24 cellular contexts compared by ENCODE assay signal in the genomic region with DNA sequence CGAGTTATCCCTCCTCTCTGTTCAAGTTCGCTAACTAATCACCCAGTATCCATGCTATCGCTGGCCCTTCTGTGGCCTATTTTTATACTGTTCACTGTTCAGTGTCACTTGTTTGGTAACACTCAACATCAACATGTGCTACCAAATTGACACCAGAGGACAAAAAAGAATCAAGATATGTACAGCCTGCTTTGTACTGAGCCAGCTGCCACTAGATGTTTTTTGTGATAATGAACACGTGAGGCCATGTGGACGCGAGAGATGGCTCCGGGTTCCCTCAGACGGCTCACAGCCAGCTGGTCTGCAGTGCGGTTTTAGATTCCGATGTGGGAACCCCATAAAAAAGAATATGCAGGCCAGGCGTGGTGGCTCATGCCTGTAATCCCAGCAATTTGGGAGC. TPM values are rescaled to one million over a fixed set of nuclear protein-coding genes. Genes with fewer than 3 reads are reported as not detected.
A peak's percentile ranks its signal among the peaks of the same experiment; 100 is the strongest.
DNase-seq lines count a peak whose midpoint lies in the region; ATAC-seq, FAIRE-seq and TF ChIP-seq lines count a peak whose summit lies in the region.
"Had no signal": no experiment of that assay in that cellular context is flagged by ENCODE, and none has a peak within 500 bp of the region (broad histone marks: within the 10 kb centered on the region; RNA-seq: fewer than 3 reads in every experiment).

No MANE protein-coding gene starts in this region.

- BruUV-seq in Caco-2 (replicated peaks; lab: Mats Ljungman, UMichigan), result no TSS peak

- no peak overlapping the region for H3K4me3 Mint-ChIP-seq in Caco-2 (ENCODE audit: unreplicated experiment)
- H3K4me3 Mint-ChIP-seq: CD14-positive monocyte; stimulated activated naive B cell treated with anti-CD40 and anti-IgM and Interleukin-4, amounts not matched to agents 10 μg/mL and 1 μg/mL and 100 μg/mL, for 72 hours had no signal

- H3K36me3 ChIP-seq in sigmoid colon, result peaks cover 0 to 7% (median 3%) of the 10 kb centered on the region in 4 donors
- no peaks in the 10 kb centered on the region for H3K36me3 ChIP-seq in kidney (ENCODE audit: control insufficient read depth in 1 of 2, insufficient read depth in 2 of 2, low read length in 2 of 2)
- H3K36me3 ChIP-seq in Caco-2 (ENCODE audit: control insufficient read depth, insufficient read depth, low read length), result no peaks in the 10 kb centered on the region
- H3K36me3 ChIP-seq: Peyer's patch, right lobe of liver had no signal

- DNase-seq in AG04450 (ENCODE audit: low read depth, low spot score) (no peak), SK-N-DZ (ENCODE audit: low spot score) (peak; percentile 44), left cardiac atrium (peak; percentile 29), sigmoid colon (no peak), kidney (no peak), dorsolateral prefrontal cortex (no peak), Caco-2 (no peak)
- DNase-seq in stimulated activated CD4-positive, alpha-beta T cell treated with anti-CD3 and anti-CD28 coated beads, Interleukin-4, amount 100 ng/mL, for 1 hour, result no peak
- DNase-seq: activated CD4-positive, alpha-beta T cell treated with anti-CD3 and anti-CD28 coated beads for 4 hours; DMS 273 treated with DMSO at 0.1 percent for 48 hours; HCEC 1CT; NCI-H1694; NCI-H2227 treated with DMSO at 0.1 percent for 48 hours; nucleus accumbens; Peyer's patch; right lobe of liver; stimulated activated naive B cell treated with anti-CD40 and anti-IgM and Interleukin-4, amounts not matched to agents 10 μg/mL and 1 μg/mL and 100 μg/mL, for 72 hours had no signal

- POLR2A ChIA-PET in AG04450 (lab: Yijun Ruan, JAX), result interaction anchor here (0.7 to 0.9 kb wide), 2 partner anchors 8 to 9 kb away, joined by 3 to 4 read pairs; no protein-coding TSS in a partner anchor
- POLR2A ChIA-PET in Caco-2 (lab: Charles Lee), result no interaction called here

- H3K4me1 ChIP-seq in sigmoid colon, result peaks cover 0 to 82% (median 70%) of the 10 kb centered on the region in 4 donors
- no peaks in the 10 kb centered on the region for H3K4me1 ChIP-seq in kidney (ENCODE audit: control insufficient read depth in 1 of 2, insufficient read depth in 1 of 2, low read depth in 1 of 2, low read length in 2 of 2)
- peaks cover 8% of the 10 kb centered on the region for H3K4me1 ChIP-seq in Caco-2
- H3K4me1 ChIP-seq: right lobe of liver had no signal

- H3K9me3 ChIP-seq in AG04450 (ENCODE audit: control insufficient read depth, insufficient read depth, low read length), result no peaks in the 10 kb centered on the region
- no peaks in the 10 kb centered on the region for H3K9me3 ChIP-seq in sigmoid colon
- H3K9me3 ChIP-seq in kidney (ENCODE audit: control insufficient read depth in 1 of 2, low read length in 2 of 2), result no peaks in the 10 kb centered on the region
- H3K9me3 ChIP-seq in Caco-2, result no peaks in the 10 kb centered on the region
- H3K9me3 ChIP-seq: Peyer's patch, right lobe of liver had no signal

- H3K27ac ChIP-seq in AG04450 (ENCODE audit: low read depth, low read length), result peak overlapping the region; percentile 32
- H3K27ac ChIP-seq in sigmoid colon, result peak overlapping the region; percentile 48 to 97 (median 68)
- no peak overlapping the region for H3K27ac ChIP-seq in kidney (ENCODE audit: low read depth in 2 of 2, low read length in 2 of 2)
- peak overlapping the region in 20 of 59 donors; percentile 3 to 85 (median 58) for H3K27ac ChIP-seq in dorsolateral prefrontal cortex
- H3K27ac ChIP-seq: HL-60, right lobe of liver had no signal

- WGBS in sigmoid colon, 2 donors, result 89 to 90% methylated on average over 11 of the region's 11 CpGs

- no peaks in the 10 kb centered on the region for H3K36me3 Mint-ChIP-seq in Caco-2 (ENCODE audit: insufficient read depth, unreplicated experiment)
- H3K36me3 Mint-ChIP-seq: CD14-positive monocyte; stimulated activated naive B cell treated with anti-CD40 and anti-IgM and Interleukin-4, amounts not matched to agents 10 μg/mL and 1 μg/mL and 100 μg/mL, for 72 hours had no signal

- H3K4me3 ChIP-seq in AG04450 (ENCODE audit: low read depth, low read length), result no peak overlapping the region
- H3K4me3 ChIP-seq in sigmoid colon, result no peak overlapping the region
- H3K4me3 ChIP-seq in kidney (ENCODE audit: low read length in 2 of 2), result no peak overlapping the region
- H3K4me3 ChIP-seq in dorsolateral prefrontal cortex, result peak overlapping the region in 1 of 59 donors; percentile 2
- H3K4me3 ChIP-seq in Caco-2 (ENCODE audit: low read depth, low read length), result no peak overlapping the region
- H3K4me3 ChIP-seq: Peyer's patch, right lobe of liver had no signal

- TF ChIP-seq CTCF in AG04450 (IDR thresholded peaks at IDR 0.05; ENCODE audit: low read depth, low read length), result no peak
- no peak for TF ChIP-seq CTCF in sigmoid colon (IDR thresholded peaks at IDR 0.05)
- no peak for TF ChIP-seq CTCF in kidney (IDR thresholded peaks at IDR 0.05; ENCODE audit: borderline replicate concordance, extremely low read depth, insufficient read depth)
- no peak for TF ChIP-seq CTCF in dorsolateral prefrontal cortex (IDR thresholded peaks at IDR 0.05 in 54 of 56, conservative IDR thresholded peaks at IDR 0.05 in 2 of 56; ENCODE audit: low read depth in 1 of 56, partially characterized antibody in 56 of 56)
- TF ChIP-seq CTCF in Caco-2 (IDR thresholded peaks at IDR 0.05; ENCODE audit: insufficient read depth in 1 of 2, low read depth in 1 of 2, low read length in 1 of 2, severe bottlenecking in 1 of 2, unreplicated experiment in 1 of 2), result no peak

- H3K4me1 Mint-ChIP-seq in Caco-2 (ENCODE audit: low read depth, unreplicated experiment), result peaks cover 4% of the 10 kb centered on the region

- H3K27me3 ChIP-seq in AG04450 (ENCODE audit: control insufficient read depth, insufficient read depth, low read length) (no peaks in the 10 kb centered on the region), sigmoid colon (no peaks in the 10 kb centered on the region), dorsolateral prefrontal cortex (no peaks in the 10 kb centered on the region), Caco-2 (replicated peaks; ENCODE audit: control insufficient read depth, insufficient read depth, low read length) (no peaks in the 10 kb centered on the region)
- H3K27me3 ChIP-seq: Peyer's patch, right lobe of liver had no signal

- no peak overlapping the region for H3K9ac ChIP-seq in kidney (ENCODE audit: low read length in 2 of 2)

- CTCF ChIA-PET in AG04450 (lab: Charles Lee), result interaction anchor here (1.0 to 1.6 kb wide), 2 partner anchors 20 to 24 kb away, joined by 3 read pairs; no protein-coding TSS in a partner anchor
- CTCF ChIA-PET in Caco-2 (lab: Charles Lee), result no interaction called here

- no peaks in the 10 kb centered on the region for H3K9me3 Mint-ChIP-seq in Caco-2 (ENCODE audit: unreplicated experiment)
- H3K9me3 Mint-ChIP-seq: activated T-helper 2 cell treated with anti-CD3 and anti-CD28 coated beads, Interferon-gamma antibody, Interleukin-2, Interleukin-4, amounts not matched to agents 10 μg/mL and 5 μg/mL and 100 μg/mL, durations not matched to agents 14 hours and 24 hours and 36 hours; CD14-positive monocyte; stimulated activated naive B cell treated with anti-CD40 and anti-IgM and Interleukin-4, amounts not matched to agents 10 μg/mL and 1 μg/mL and 100 μg/mL, for 72 hours had no signal

- no peak overlapping the region for H3K27ac Mint-ChIP-seq in Caco-2 (ENCODE audit: unreplicated experiment)
- H3K27ac Mint-ChIP-seq: activated T-helper 2 cell treated with anti-CD3 and anti-CD28 coated beads, Interferon-gamma antibody, Interleukin-2, Interleukin-4, amounts not matched to agents 10 μg/mL and 5 μg/mL and 100 μg/mL, durations not matched to agents 14 hours and 24 hours and 36 hours; stimulated activated naive B cell treated with anti-CD40 and anti-IgM and Interleukin-4, amounts not matched to agents 10 μg/mL and 1 μg/mL and 100 μg/mL, for 72 hours had no signal

- intact Hi-C loops in left cardiac atrium (cut with DNase I), result no loop called here
- intact Hi-C loops in sigmoid colon (cut with DNase I), result no loop called here
- intact Hi-C loops in kidney (cut with DNase I), result no loop called here
- intact Hi-C loops in dorsolateral prefrontal cortex (cut with DNase I), result no loop called here
- intact Hi-C loops in Caco-2 (cut with micrococcal nuclease; ENCODE audit: unreplicated experiment), result no loop called here

- no peaks in the 10 kb centered on the region for H3K27me3 Mint-ChIP-seq in Caco-2 (ENCODE audit: insufficient read depth, unreplicated experiment)
- H3K27me3 Mint-ChIP-seq: stimulated activated naive B cell treated with anti-CD40 and anti-IgM and Interleukin-4, amounts not matched to agents 10 μg/mL and 1 μg/mL and 100 μg/mL, for 72 hours had no signal

- TF ChIP-seq POLR2A in sigmoid colon (IDR thresholded peaks at IDR 0.05), result no peak

- ATAC-seq in left cardiac atrium, result peak; percentile 77 to 87
- ATAC-seq: left lobe of liver; right lobe of liver; stimulated activated naive B cell treated with anti-CD40 and anti-IgM and Interleukin-4, amounts not matched to agents 10 μg/mL and 1 μg/mL and 100 μg/mL, for 72 hours had no signal

- FAIRE-seq in kidney (lab: Jason Lieb, UNC), result no peak
- FAIRE-seq: A204.1, GM12892, TTC549 had no signal

- no peak for TF ChIP-seq EP300 in sigmoid colon (IDR thresholded peaks at IDR 0.05)

RNA-seq across cellular contexts. Expression of a gene that starts 21.2 kb away (rescaled TPM):
- polyA plus RNA-seq in AG04450 (2011; rRNA removed) (1,209 and 1,356 TPM in 2 replicates), sigmoid colon (10 to 100 TPM in 2 of 3 donors, 1 to 10 TPM in 1; 8.8 to 32.5 (median 18.6) TPM), kidney (ENCODE audit: insufficient read depth, low read depth, low replicate concordance) (15.7 TPM)
- polyA minus RNA-seq in AG04450 (2011; rRNA and poly(A)+ RNA removed), result 1,205 and 1,557 TPM in 2 replicates
- not detected in 2 replicates for polyA plus RNA-seq in SK-N-DZ (2014; cell fraction: cytosol; rRNA removed)
- not detected in 2 replicates for polyA plus RNA-seq in SK-N-DZ (2014; cell fraction: nucleus; rRNA removed)
- total RNA-seq in left cardiac atrium (100 to 1,000 TPM; 423 to 465 TPM), sigmoid colon (100 to 1,000 TPM; 328 to 857 (median 577) TPM), kidney (67.2 TPM), dorsolateral prefrontal cortex (10 to 100 TPM in 73 of 120 experiments, 1 to 10 TPM in 47; 2.4 to 31.4 (median 11.7) TPM), Caco-2 (2022) (4.9 and 6.0 TPM in 2 replicates)
- polyA plus RNA-seq: CD14-positive monocyte had no signal

RNA-seq across cellular contexts. Expression of a gene that starts 46.5 kb away (rescaled TPM):
- polyA plus RNA-seq in AG04450 (2011; rRNA removed) (241 and 265 TPM in 2 replicates), sigmoid colon (10 to 100 TPM in 1 of 3 donors, 1 to 10 TPM in 2; 4.6 to 12.8 (median 7.8) TPM), kidney (ENCODE audit: insufficient read depth, low read depth, low replicate concordance) (23.1 TPM)
- polyA minus RNA-seq in AG04450 (2011; rRNA and poly(A)+ RNA removed), result 173 and 190 TPM in 2 replicates
- not detected in 2 replicates for polyA plus RNA-seq in SK-N-DZ (2014; cell fraction: cytosol; rRNA removed)
- polyA plus RNA-seq in SK-N-DZ (2014; cell fraction: nucleus; rRNA removed), result not detected in 2 replicates
- total RNA-seq in left cardiac atrium (100 to 1,000 TPM; 167 to 244 TPM), sigmoid colon (100 to 1,000 TPM in 1 of 4 donors, 10 to 100 TPM in 3; 81.8 to 142 (median 88.6) TPM), kidney (50.8 TPM), dorsolateral prefrontal cortex (10 to 100 TPM in 74 of 120 experiments, 1 to 10 TPM in 46; 5.1 to 23.4 (median 11.4) TPM), Caco-2 (2022) (17.6 and 18.1 TPM in 2 replicates)
- total RNA-seq: activated T-helper 2 cell treated with anti-CD3 and anti-CD28 coated beads, Interferon-gamma antibody, Interleukin-2, Interleukin-4, amounts not matched to agents 10 μg/mL and 5 μg/mL and 100 μg/mL, durations not matched to agents 14 hours and 24 hours and 36 hours had no signal

Comparison
In these comparisons a context has a peak if more than half of its experiments do, and no peak if none do; other contexts are left out.
1. DNase-seq: peak in SK-N-DZ (single experiment) and left cardiac atrium (single experiment); none in AG04450 (single experiment), sigmoid colon (single experiment), kidney (single experiment), dorsolateral prefrontal cortex (0 of 10), Caco-2 (0 of 2) and stimulated activated CD4-positive, alpha-beta T cell treated with anti-CD3 and anti-CD28 coated beads, Interleukin-4, amount 100 ng/mL, for 1 hour (single experiment).
2. H3K27ac ChIP-seq: peak in AG04450 (single experiment) and sigmoid colon (4 of 4); none in kidney (0 of 2).